Comparison of ENCODE assay signal across 10 cellular contexts in the genomic region with DNA sequence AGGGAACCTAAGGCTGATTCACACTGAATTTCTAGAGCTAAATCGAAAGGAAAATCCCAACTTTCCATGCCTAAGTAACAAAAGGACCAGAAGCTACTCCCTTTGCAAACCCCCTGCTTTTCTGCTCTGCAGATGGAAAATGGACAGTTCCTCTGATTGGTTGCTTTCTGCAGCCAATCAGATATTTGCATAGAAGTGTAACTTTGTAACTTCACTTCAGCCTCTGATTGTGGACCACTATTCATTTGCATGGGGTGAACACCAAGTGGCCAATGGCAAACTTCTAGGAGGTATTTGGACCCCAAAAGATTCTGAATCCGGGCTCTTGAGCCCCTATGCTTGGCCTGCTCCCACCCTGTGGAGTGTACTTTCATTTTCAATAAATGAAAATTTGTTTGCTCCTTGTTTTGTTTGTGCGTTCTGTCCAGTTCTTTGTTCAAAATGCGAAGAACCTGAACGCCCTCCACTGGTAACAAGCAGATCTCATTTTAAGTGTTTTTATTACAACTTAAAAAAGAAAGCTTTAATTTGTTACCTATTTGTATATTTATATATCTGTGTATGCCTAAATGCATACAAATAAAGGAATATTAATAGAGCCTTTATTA. TPM values are rescaled to one million over a fixed set of nuclear protein-coding genes. Genes with fewer than 3 reads are reported as not detected.
DNase-seq lines count a peak whose midpoint lies in the region; ATAC-seq and TF ChIP-seq lines count a peak whose summit lies in the region.
"Had no signal": no experiment of that assay in that cellular context is flagged by ENCODE, and none has a peak within 500 bp of the region (broad histone marks: within the 10 kb centered on the region; RNA-seq: fewer than 3 reads in every experiment).

No MANE protein-coding gene starts in this region.

- no peak overlapping the region for H3K27ac ChIP-seq in lower lobe of right lung

- no peaks in the 10 kb centered on the region for H3K27me3 ChIP-seq in lower lobe of right lung (ENCODE audit: low read depth)

- no peak overlapping the region for H3K27ac Mint-ChIP-seq in activated T-cell treated with anti-CD3 and anti-CD28 coated beads, Interleukin-2, amount 50 U/mL, for 24 hours

- intact Hi-C loops in lower lobe of right lung (cut with DNase I), result no loop called here

- no peak overlapping the region for H3K4me3 Mint-ChIP-seq in activated T-cell treated with anti-CD3 and anti-CD28 coated beads, Interleukin-2, amount 50 U/mL, for 24 hours

- no peaks in the 10 kb centered on the region for H3K9me3 ChIP-seq in lower lobe of right lung

- H3K9me3 Mint-ChIP-seq in activated T-cell treated with anti-CD3 and anti-CD28 coated beads, Interleukin-2, amount 50 U/mL, for 24 hours, result no peaks in the 10 kb centered on the region

- ATAC-seq in lower lobe of right lung, result no peak

- H3K36me3 Mint-ChIP-seq in activated T-cell treated with anti-CD3 and anti-CD28 coated beads, Interleukin-2, amount 50 U/mL, for 24 hours (ENCODE audit: low read depth), result no peaks in the 10 kb centered on the region

- no peaks in the 10 kb centered on the region for H3K4me1 ChIP-seq in lower lobe of right lung

- H3K4me1 Mint-ChIP-seq in activated T-cell treated with anti-CD3 and anti-CD28 coated beads, Interleukin-2, amount 50 U/mL, for 24 hours (ENCODE audit: low read depth), result no peaks in the 10 kb centered on the region

- H3K36me3 ChIP-seq in lower lobe of right lung, result no peaks in the 10 kb centered on the region

- peaks cover 10% of the 10 kb centered on the region for H3K27me3 Mint-ChIP-seq in activated T-cell treated with anti-CD3 and anti-CD28 coated beads, Interleukin-2, amount 50 U/mL, for 24 hours

- peak; percentile 37 for TF ChIP-seq CTCF in lower lobe of right lung (IDR thresholded peaks at IDR 0.05)

- DNase-seq in AG20443 (ENCODE audit: low spot score) (peak; percentile 45), KG1 (lab: John Stamatoyannopoulos, UW) (peak; percentile 39), amniotic epithelial cell (ENCODE audit: low read depth) (peak; percentile 57), lower lobe of right lung (no peak), hepatic stellate cell (ENCODE audit: low spot score) (no peak), NCI-H446 treated with DMSO at 0.1 percent for 48 hours (lab: John Stamatoyannopoulos, UW) (no peak)
- DNase-seq in activated naive CD4-positive, alpha-beta T cell (lab: John Stamatoyannopoulos, UW), result no peak
- DNase-seq in activated T-cell treated with anti-CD3 and anti-CD28 coated beads, Interleukin-2, amount 50 U/mL, for 24 hours, result no peak
- DNase-seq: activated gamma-delta T cell; stimulated activated naive CD4-positive, alpha-beta T cell had no signal

- peak overlapping the region; percentile 37 for H3K4me3 ChIP-seq in lower lobe of right lung

RNA-seq across cellular contexts. Expression of a gene that starts 6.4 kb away (rescaled TPM):
- 15.7 TPM for total RNA-seq in lower lobe of right lung

RNA-seq across cellular contexts. Expression of a gene that starts 18.4 kb away (rescaled TPM):
- total RNA-seq in lower lobe of right lung, result 35.7 TPM

RNA-seq across cellular contexts. Expression of a gene that starts 29.8 kb away (rescaled TPM):
- total RNA-seq in lower lobe of right lung, result 55.9 TPM

RNA-seq across cellular contexts. Expression of a gene that starts 30.1 kb away (rescaled TPM):
- not detected for total RNA-seq in lower lobe of right lung

RNA-seq across cellular contexts. Expression of a gene that starts 38.1 kb away (rescaled TPM):
- not detected for total RNA-seq in lower lobe of right lung

Comparison
In these comparisons a context has a peak if more than half of its experiments do, and no peak if none do; other contexts are left out.
1. DNase-seq: peak in AG20443 (single experiment), KG1 (single experiment) and amniotic epithelial cell (single experiment); none in lower lobe of right lung (single experiment), activated naive CD4-positive, alpha-beta T cell (0 of 4), activated T-cell treated with anti-CD3 and anti-CD28 coated beads, Interleukin-2, amount 50 U/mL, for 24 hours (single experiment), hepatic stellate cell (single experiment) and NCI-H446 treated with DMSO at 0.1 percent for 48 hours (single experiment).